8 cellular contexts compared by ENCODE assay signal in the genomic region with DNA sequence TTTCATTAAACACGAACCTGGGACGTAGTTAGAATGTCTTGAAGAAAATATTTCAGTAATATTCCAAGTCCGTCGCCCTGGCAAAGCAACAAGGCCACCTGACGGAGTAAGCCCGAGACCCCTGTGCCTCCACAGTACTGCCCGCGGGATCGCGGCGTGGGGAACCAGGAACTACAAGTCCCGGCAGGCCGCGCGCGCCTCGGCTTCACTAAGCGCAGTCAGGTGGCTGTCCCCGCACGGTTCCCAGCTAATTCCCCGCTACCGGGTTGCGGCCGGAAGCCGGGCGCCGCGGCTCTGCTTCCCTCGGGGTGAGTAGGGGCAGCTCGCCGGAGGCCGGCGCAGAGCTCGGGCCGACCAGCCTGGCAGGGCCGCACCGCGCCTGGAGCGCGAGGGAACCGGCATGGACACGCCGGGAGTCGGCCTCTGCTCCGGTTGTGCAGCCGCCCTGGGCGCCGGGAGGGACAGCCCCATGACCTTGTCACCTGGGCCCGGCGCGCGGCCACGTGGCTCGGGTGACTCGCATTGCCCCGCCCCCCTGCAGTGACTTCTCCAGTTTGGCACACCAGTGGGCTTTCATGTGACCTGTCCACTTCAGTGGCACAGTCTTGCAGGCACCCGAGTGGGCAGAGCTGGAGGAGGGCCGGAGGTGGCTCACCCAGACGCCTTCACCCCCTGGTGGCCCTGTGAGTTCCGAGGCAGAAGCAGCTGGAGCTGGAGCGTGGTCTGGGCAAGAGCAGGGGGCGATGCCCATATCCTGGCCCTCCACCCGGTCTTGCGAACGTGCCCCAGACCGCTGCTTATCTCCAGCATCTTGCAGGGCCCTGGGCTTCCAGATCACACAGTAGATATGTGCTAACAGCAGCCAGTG. TPM values are rescaled to one million over a fixed set of nuclear protein-coding genes. Genes with fewer than 3 reads are reported as not detected.
DNase-seq lines count a peak whose midpoint lies in the region; ATAC-seq and TF ChIP-seq lines count a peak whose summit lies in the region.

A gene with protein sequence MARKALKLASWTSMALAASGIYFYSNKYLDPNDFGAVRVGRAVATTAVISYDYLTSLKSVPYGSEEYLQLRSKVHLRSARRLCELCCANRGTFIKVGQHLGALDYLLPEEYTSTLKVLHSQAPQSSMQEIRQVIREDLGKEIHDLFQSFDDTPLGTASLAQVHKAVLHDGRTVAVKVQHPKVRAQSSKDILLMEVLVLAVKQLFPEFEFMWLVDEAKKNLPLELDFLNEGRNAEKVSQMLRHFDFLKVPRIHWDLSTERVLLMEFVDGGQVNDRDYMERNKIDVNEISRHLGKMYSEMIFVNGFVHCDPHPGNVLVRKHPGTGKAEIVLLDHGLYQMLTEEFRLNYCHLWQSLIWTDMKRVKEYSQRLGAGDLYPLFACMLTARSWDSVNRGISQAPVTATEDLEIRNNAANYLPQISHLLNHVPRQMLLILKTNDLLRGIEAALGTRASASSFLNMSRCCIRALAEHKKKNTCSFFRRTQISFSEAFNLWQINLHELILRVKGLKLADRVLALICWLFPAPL (plus strand): TSS at position 247 of the 868 bp plus-strand sequence. CDS start 18,870 bp downstream, outside the sequence.

- peak; percentile 96 for ATAC-seq in GM19397 (IDR thresholded peaks at IDR 0.05; ENCODE audit: unreplicated experiment)
- peak; percentile 90 for ATAC-seq in HG03565 (IDR thresholded peaks at IDR 0.05; ENCODE audit: unreplicated experiment)
- ATAC-seq in lower lobe of right lung = peak; percentile 97 to 98

- H3K4me3 ChIP-seq in CD4-positive, alpha-beta memory T cell (ENCODE audit: low read length in 2 of 2) = peak within 1 kb of the TSS; percentile 83 to 87
- peak within 1 kb of the TSS; percentile 89 to 98 for H3K4me3 ChIP-seq in duodenal mucosa (ENCODE audit: low read depth in 1 of 2, low read length in 2 of 2)
- H3K4me3 ChIP-seq in lower lobe of right lung = peak within 1 kb of the TSS; percentile 92

- DNase-seq in CD4-positive, alpha-beta memory T cell = peak; percentile 83 to 88 (median 85)
- peak; percentile 45 for DNase-seq in NCI-H748 treated with DMSO at 0.1 percent for 48 hours (lab: John Stamatoyannopoulos, UW)
- DNase-seq in activated CD4-positive, alpha-beta memory T cell treated with anti-CD3 and anti-CD28 coated beads, Interleukin-2, amount 10 ng/mL, durations not matched to agents 7 days and 5 days = peak; percentile 87
- DNase-seq in lower lobe of right lung = peak; percentile 95
- peak; percentile 74 to 86 (median 81) for DNase-seq in stimulated activated CD4-positive, alpha-beta T cell treated with anti-CD3 and anti-CD28 coated beads, TNF-alpha, amount 100 ng/mL, for 24 hours (ENCODE audit: low read depth in 3 of 3)

- peaks cover 2 to 11% (median 9%) of the 10 kb centered on the region in 4 donors for H3K4me1 Mint-ChIP-seq in CD4-positive, alpha-beta memory T cell
- peaks cover 13% of the 10 kb centered on the region for H3K4me1 Mint-ChIP-seq in activated CD4-positive, alpha-beta memory T cell treated with anti-CD3 and anti-CD28 coated beads, Interleukin-2, amount 10 ng/mL, durations not matched to agents 7 days and 5 days

- peak within 1 kb of the TSS; percentile 83 to 90 (median 86) for H3K4me3 Mint-ChIP-seq in CD4-positive, alpha-beta memory T cell
- peak within 1 kb of the TSS; percentile 76 for H3K4me3 Mint-ChIP-seq in activated CD4-positive, alpha-beta memory T cell treated with anti-CD3 and anti-CD28 coated beads, Interleukin-2, amount 10 ng/mL, durations not matched to agents 7 days and 5 days

- no peaks in the 10 kb centered on the region for H3K36me3 Mint-ChIP-seq in CD4-positive, alpha-beta memory T cell
- H3K36me3 Mint-ChIP-seq in activated CD4-positive, alpha-beta memory T cell treated with anti-CD3 and anti-CD28 coated beads, Interleukin-2, amount 10 ng/mL, durations not matched to agents 7 days and 5 days (ENCODE audit: low read depth) = no peaks in the 10 kb centered on the region

- no peaks in the 10 kb centered on the region for H3K27me3 ChIP-seq in CD4-positive, alpha-beta memory T cell (ENCODE audit: insufficient read depth, low read length)
- H3K27me3 ChIP-seq in duodenal mucosa (ENCODE audit: control insufficient read depth in 1 of 2, insufficient read depth in 2 of 2, low read length in 2 of 2) (no peaks in the 10 kb centered on the region), lower lobe of right lung (ENCODE audit: low read depth) (no peaks in the 10 kb centered on the region)

- H3K4me1 ChIP-seq in CD4-positive, alpha-beta memory T cell (ENCODE audit: insufficient read depth, low read length) = peaks cover 7% of the 10 kb centered on the region
- H3K4me1 ChIP-seq in duodenal mucosa (ENCODE audit: control insufficient read depth in 1 of 2, insufficient read depth in 2 of 2, low read length in 2 of 2) (peaks cover 0 to 4% of the 10 kb centered on the region in 2 donors), lower lobe of right lung (peaks cover 16% of the 10 kb centered on the region)

- no peaks in the 10 kb centered on the region for H3K27me3 Mint-ChIP-seq in CD4-positive, alpha-beta memory T cell
- H3K27me3 Mint-ChIP-seq in activated CD4-positive, alpha-beta memory T cell treated with anti-CD3 and anti-CD28 coated beads, Interleukin-2, amount 10 ng/mL, durations not matched to agents 7 days and 5 days = peaks cover 2% of the 10 kb centered on the region

- TF ChIP-seq CTCF in lower lobe of right lung (IDR thresholded peaks at IDR 0.05) = peak; percentile 45

- no peaks in the 10 kb centered on the region for H3K9me3 Mint-ChIP-seq in CD4-positive, alpha-beta memory T cell
- H3K9me3 Mint-ChIP-seq in activated CD4-positive, alpha-beta memory T cell treated with anti-CD3 and anti-CD28 coated beads, Interleukin-2, amount 10 ng/mL, durations not matched to agents 7 days and 5 days = no peaks in the 10 kb centered on the region

- H3K9me3 ChIP-seq in CD4-positive, alpha-beta memory T cell (ENCODE audit: control insufficient read depth in 1 of 2, low read length in 2 of 2) = no peaks in the 10 kb centered on the region
- H3K9me3 ChIP-seq in duodenal mucosa (ENCODE audit: control insufficient read depth in 1 of 2, low read length in 2 of 2) = no peaks in the 10 kb centered on the region
- H3K9me3 ChIP-seq in lower lobe of right lung = no peaks in the 10 kb centered on the region

- intact Hi-C loops in CD4-positive, alpha-beta memory T cell (cut with micrococcal nuclease) = loop anchor here (1.0 to 2.0 kb wide), 5 partner anchors 39 to 479 kb away; a partner anchor contains a TSS
- intact Hi-C loops in lower lobe of right lung (cut with DNase I) = no loop called here

- POLR2A ChIA-PET in CD4-positive, alpha-beta memory T cell (lab: Charles Lee; ENCODE audit: partially characterized antibody) = interaction anchor here (1.0 to 2.7 kb wide), 3 partner anchors 39 to 94 kb away, joined by 4 to 25 read pairs (median 4); a partner anchor contains a TSS
- POLR2A ChIA-PET in activated CD4-positive, alpha-beta memory T cell treated with anti-CD3 and anti-CD28 coated beads, Interleukin-2, amount 10 ng/mL, durations not matched to agents 7 days and 5 days (lab: Charles Lee) = interaction anchor here (1.3 to 3.3 kb wide), 3 partner anchors 36 to 342 kb away, joined by 4 to 29 read pairs (median 6); a partner anchor contains a TSS

- peak within 1 kb of the TSS; percentile 71 for H3K27ac ChIP-seq in CD4-positive, alpha-beta memory T cell (ENCODE audit: low read depth, low read length)
- H3K27ac ChIP-seq in duodenal mucosa (ENCODE audit: low read depth, low read length) (peak within 1 kb of the TSS; percentile 50), lower lobe of right lung (peak within 1 kb of the TSS; percentile 93)

- H3K27ac Mint-ChIP-seq in CD4-positive, alpha-beta memory T cell = peak within 1 kb of the TSS; percentile 77 to 93 (median 91)
- H3K27ac Mint-ChIP-seq in activated CD4-positive, alpha-beta memory T cell treated with anti-CD3 and anti-CD28 coated beads, Interleukin-2, amount 10 ng/mL, durations not matched to agents 7 days and 5 days = peak within 1 kb of the TSS; percentile 52

- peak within 1 kb of the TSS; percentile 84 to 88 for H3K9ac ChIP-seq in duodenal mucosa (ENCODE audit: low read depth in 1 of 2, low read length in 2 of 2)

- CTCF ChIA-PET in CD4-positive, alpha-beta memory T cell (lab: Charles Lee; ENCODE audit: partially characterized antibody) = interaction anchor here (0.6 to 1.1 kb wide), 3 partner anchors 39 to 451 kb away, joined by 3 to 4 read pairs (median 3); a partner anchor contains a TSS
- CTCF ChIA-PET in activated CD4-positive, alpha-beta memory T cell treated with anti-CD3 and anti-CD28 coated beads, Interleukin-2, amount 10 ng/mL, durations not matched to agents 7 days and 5 days (lab: Charles Lee) = interaction anchor here (0.6 to 1.4 kb wide), 3 partner anchors 38 to 235 kb away, joined by 3 to 7 read pairs (median 5); a partner anchor contains a TSS

- no peaks in the 10 kb centered on the region for H3K36me3 ChIP-seq in CD4-positive, alpha-beta memory T cell (ENCODE audit: insufficient read depth, low read length)
- no peaks in the 10 kb centered on the region for H3K36me3 ChIP-seq in duodenal mucosa (ENCODE audit: control insufficient read depth in 1 of 2, insufficient read depth in 2 of 2, low read length in 2 of 2)
- H3K36me3 ChIP-seq in lower lobe of right lung = no peaks in the 10 kb centered on the region

RNA-seq across cellular contexts. Expression of the gene that starts here (rescaled TPM):
- 1 to 10 TPM; 5.3 to 5.6 TPM for total RNA-seq in CD4-positive, alpha-beta memory T cell
- polyA plus RNA-seq in CD4-positive, alpha-beta memory T cell = 10 to 100 TPM in 1 of 2 donors, 1 to 10 TPM in 1; 5.2 to 12.0 TPM
- total RNA-seq in activated CD4-positive, alpha-beta memory T cell treated with anti-CD3 and anti-CD28 coated beads, Interleukin-2, amount 10 ng/mL, durations not matched to agents 7 days and 5 days = 1 to 10 TPM; 2.2 to 2.8 TPM
- 7.4 TPM for total RNA-seq in lower lobe of right lung

Comparison
In these comparisons a context has a peak if more than half of its experiments do, and no peak if none do; other contexts are left out.
1. Peak in every context shown above with its lines: DNase-seq, ATAC-seq, H3K4me3 ChIP-seq and H3K27ac ChIP-seq.
2. DNase-seq: peak in every context shown above with its lines; median percentile 95 in lower lobe of right lung; 87 in activated CD4-positive, alpha-beta memory T cell treated with anti-CD3 and anti-CD28 coated beads, Interleukin-2, amount 10 ng/mL, durations not matched to agents 7 days and 5 days; 85 in CD4-positive, alpha-beta memory T cell; 81 in stimulated activated CD4-positive, alpha-beta T cell treated with anti-CD3 and anti-CD28 coated beads, TNF-alpha, amount 100 ng/mL, for 24 hours; 45 in NCI-H748 treated with DMSO at 0.1 percent for 48 hours.